ENCODE assay signal across 13 cellular contexts in the genomic region with DNA sequence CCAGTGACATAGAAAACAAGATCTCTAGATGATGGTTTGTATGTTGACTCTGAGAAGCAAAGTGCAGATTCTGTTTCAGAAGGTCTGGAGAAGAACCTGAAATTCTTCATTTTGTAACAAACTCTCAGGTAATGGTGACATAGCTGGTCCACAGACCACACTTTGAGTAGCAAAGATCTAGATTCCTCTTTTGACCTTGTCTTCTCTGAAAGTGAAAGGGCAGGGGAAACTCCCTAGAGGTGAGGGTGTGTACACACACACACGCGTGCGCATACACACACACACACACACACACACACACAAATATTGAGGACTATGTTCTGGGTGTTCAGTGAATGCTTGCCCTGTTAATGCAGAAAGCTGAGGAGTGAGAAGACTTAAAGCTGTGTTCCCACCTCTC.
DNase-seq lines count a peak whose midpoint lies in the region; ATAC-seq and TF ChIP-seq lines count a peak whose summit lies in the region.
"Had no signal": no experiment of that assay in that cellular context is flagged by ENCODE, and none has a peak within 500 bp of the region (broad histone marks: within the 10 kb centered on the region; RNA-seq: fewer than 3 reads in every experiment).

No MANE protein-coding gene starts in this region.

- H3K36me3 ChIP-seq in urinary bladder (ENCODE audit: insufficient read depth), result no peaks in the 10 kb centered on the region

- no peaks in the 10 kb centered on the region for H3K36me3 Mint-ChIP-seq in activated T-cell treated with anti-CD3 and anti-CD28 coated beads, Interleukin-2, amount 50 U/mL, for 4 hours (ENCODE audit: insufficient read depth)
- H3K36me3 Mint-ChIP-seq in activated B cell treated with CpG ODN at 0.5 μM for 24 hours (ENCODE audit: low read depth), result no peaks in the 10 kb centered on the region

- H3K4me3 Mint-ChIP-seq in activated T-cell treated with anti-CD3 and anti-CD28 coated beads, Interleukin-2, amount 50 U/mL, for 4 hours, result no peak overlapping the region
- no peak overlapping the region for H3K4me3 Mint-ChIP-seq in activated B cell treated with CpG ODN at 0.5 μM for 24 hours
- H3K4me3 Mint-ChIP-seq: stimulated activated naive CD8-positive, alpha-beta T cell treated with anti-CD3 and anti-CD28 coated beads, Interleukin-15, Interleukin-2, amounts not matched to agents 100 ng/mL and 50 ng/mL, for 24 hours had no signal

- H3K27ac Mint-ChIP-seq in activated B cell treated with CpG ODN at 0.5 μM for 24 hours, result no peak overlapping the region
- H3K27ac Mint-ChIP-seq: stimulated activated naive CD8-positive, alpha-beta T cell treated with anti-CD3 and anti-CD28 coated beads, Interleukin-15, Interleukin-2, amounts not matched to agents 100 ng/mL and 50 ng/mL, for 24 hours had no signal

- H3K27me3 Mint-ChIP-seq in activated T-cell treated with anti-CD3 and anti-CD28 coated beads, Interleukin-2, amount 50 U/mL, for 4 hours (ENCODE audit: low read depth), result no peaks in the 10 kb centered on the region
- peaks cover 5% of the 10 kb centered on the region for H3K27me3 Mint-ChIP-seq in activated B cell treated with CpG ODN at 0.5 μM for 24 hours

- peak; percentile 4 to 9 for ATAC-seq in activated T-cell treated with anti-CD3 and anti-CD28 coated beads, Interleukin-2, amount 50 U/mL, for 4 hours
- peak; percentile 53 for ATAC-seq in HG02678 (IDR thresholded peaks at IDR 0.05; ENCODE audit: unreplicated experiment)
- ATAC-seq in activated B cell treated with CpG ODN at 0.5 μM for 24 hours (ENCODE audit: low read depth), result peak; percentile 45
- ATAC-seq in GM19467 (IDR thresholded peaks at IDR 0.05; ENCODE audit: unreplicated experiment), result no peak

- no peak overlapping the region for H3K4me3 ChIP-seq in urinary bladder (ENCODE audit: low read depth, low read length)

- H3K9me3 Mint-ChIP-seq in activated T-cell treated with anti-CD3 and anti-CD28 coated beads, Interleukin-2, amount 50 U/mL, for 4 hours, result no peaks in the 10 kb centered on the region
- no peaks in the 10 kb centered on the region for H3K9me3 Mint-ChIP-seq in activated B cell treated with CpG ODN at 0.5 μM for 24 hours
- H3K9me3 Mint-ChIP-seq: stimulated activated naive CD8-positive, alpha-beta T cell treated with anti-CD3 and anti-CD28 coated beads, Interleukin-15, Interleukin-2, amounts not matched to agents 100 ng/mL and 50 ng/mL, for 24 hours had no signal

- intact Hi-C loops in activated B cell treated with CpG ODN at 0.5 μM for 24 hours (cut with micrococcal nuclease), result no loop called here

- POLR2A ChIA-PET in activated B cell treated with CpG ODN at 0.5 μM for 24 hours (lab: Charles Lee), result interaction anchor here (1.0 to 2.2 kb wide), 2 partner anchors 106 to 111 kb away, joined by 3 to 11 read pairs; a partner anchor contains a TSS

- H3K27ac ChIP-seq in urinary bladder (ENCODE audit: low read depth), result peak overlapping the region; percentile 72

- H3K4me1 Mint-ChIP-seq in activated T-cell treated with anti-CD3 and anti-CD28 coated beads, Interleukin-2, amount 50 U/mL, for 4 hours (ENCODE audit: low read depth), result peaks cover 29% of the 10 kb centered on the region
- H3K4me1 Mint-ChIP-seq in activated B cell treated with CpG ODN at 0.5 μM for 24 hours, result peaks cover 10% of the 10 kb centered on the region

- no peak for DNase-seq in activated T-cell treated with anti-CD3 and anti-CD28 coated beads, Interleukin-2, amount 50 U/mL, for 4 hours
- no peak for DNase-seq in activated T-cell treated with anti-CD3 and anti-CD28 coated beads, Interleukin-2, amount 50 U/mL, for 1 hour
- DNase-seq in activated B cell treated with CpG ODN at 0.5 μM for 24 hours, result no peak
- DNase-seq in stimulated activated CD8-positive, alpha-beta memory T cell treated with anti-CD3 and anti-CD28 coated beads, Interleukin-4, amount 100 ng/mL, for 48 hours, result no peak
- DNase-seq in DMS79 treated with DMSO at 0.1 percent for 48 hours (lab: John Stamatoyannopoulos, UW), result no peak
- DNase-seq: ACHN; EL; NCI-H526 treated with DMSO at 0.1 percent for 48 hours; stimulated activated CD4-positive, alpha-beta T cell treated with anti-CD3 and anti-CD28 coated beads, Interleukin-15, amount 100 ng/mL, for 24 hours had no signal

- CTCF ChIA-PET in activated B cell treated with CpG ODN at 0.5 μM for 24 hours (lab: Charles Lee), result interaction anchor here (1.1 to 2.5 kb wide), 4 partner anchors 19 to 106 kb away, joined by 4 to 10 read pairs (median 5); no protein-coding TSS in a partner anchor

- TF ChIP-seq CTCF in activated B cell treated with CpG ODN at 0.5 μM for 24 hours (IDR thresholded peaks at IDR 0.05), result no peak

- H3K4me1 ChIP-seq in urinary bladder (ENCODE audit: insufficient read depth), result peaks cover 1% of the 10 kb centered on the region

- WGBS in urinary bladder, result 89% methylated on average over 3 of the region's 3 CpGs
